In genomic region chr15:25529774-25530173, GRCh38 we compare ENCODE assay signal across 4 cellular contexts.
A peak's percentile ranks its signal among the peaks of the same experiment; 100 is the strongest.
TF ChIP-seq lines count a peak whose summit lies in the region.

No MANE protein-coding gene starts in this region.

TF ChIP-seq in HEK293, 187 proteins besides CTCF, POLR2A, EP300 and RAD21:
- no peak for TF ChIP-seq ZNF585B (tag by site-specific recombination; IDR thresholded peaks at IDR 0.05)
- TF ChIP-seq ZNF146 (tag by site-specific recombination; IDR thresholded peaks at IDR 0.05), result peak; percentile 47

TF ChIP-seq in WTC11, 78 proteins besides CTCF, POLR2A, EP300 and RAD21:
- TF ChIP-seq JUN (CRISPR knock-in tag; IDR thresholded peaks at IDR 0.05), result no peak
- TF ChIP-seq GTF2I (CRISPR knock-in tag; conservative IDR thresholded peaks at IDR 0.05), result 0 out of 2 replicates have a peak, but pooled peaks have one; percentile 51

TF ChIP-seq in K562, 482 proteins besides CTCF, POLR2A, EP300 and RAD21:
- TF ChIP-seq BCOR (IDR thresholded peaks at IDR 0.05) (peak; percentile 20; the same call in 1 of the 2 replicates), SIN3B (IDR thresholded peaks at IDR 0.05; ENCODE audit: low read depth) (no peak), RBM25 (IDR thresholded peaks at IDR 0.05; ENCODE audit: low read depth, low read length, severe bottlenecking) (peak; percentile 86), BACH1 (tag; IDR thresholded peaks at IDR 0.05) (no peak), ZNF146 (CRISPR knock-in tag; IDR thresholded peaks at IDR 0.05; ENCODE audit: unreplicated experiment) (peak; percentile 87)

TF ChIP-seq in H1, 55 proteins besides CTCF, POLR2A, EP300 and RAD21:
- TF ChIP-seq KDM1A (IDR thresholded peaks at IDR 0.05; ENCODE audit: borderline replicate concordance, low read length), result peak; percentile 80; the same call in 1 of the 2 replicates
- TF ChIP-seq ATF3 (IDR thresholded peaks at IDR 0.05; ENCODE audit: insufficient read depth, low read depth, low read length), result no peak
